ENCODE assay signal across 1 cellular context in the genomic region with DNA sequence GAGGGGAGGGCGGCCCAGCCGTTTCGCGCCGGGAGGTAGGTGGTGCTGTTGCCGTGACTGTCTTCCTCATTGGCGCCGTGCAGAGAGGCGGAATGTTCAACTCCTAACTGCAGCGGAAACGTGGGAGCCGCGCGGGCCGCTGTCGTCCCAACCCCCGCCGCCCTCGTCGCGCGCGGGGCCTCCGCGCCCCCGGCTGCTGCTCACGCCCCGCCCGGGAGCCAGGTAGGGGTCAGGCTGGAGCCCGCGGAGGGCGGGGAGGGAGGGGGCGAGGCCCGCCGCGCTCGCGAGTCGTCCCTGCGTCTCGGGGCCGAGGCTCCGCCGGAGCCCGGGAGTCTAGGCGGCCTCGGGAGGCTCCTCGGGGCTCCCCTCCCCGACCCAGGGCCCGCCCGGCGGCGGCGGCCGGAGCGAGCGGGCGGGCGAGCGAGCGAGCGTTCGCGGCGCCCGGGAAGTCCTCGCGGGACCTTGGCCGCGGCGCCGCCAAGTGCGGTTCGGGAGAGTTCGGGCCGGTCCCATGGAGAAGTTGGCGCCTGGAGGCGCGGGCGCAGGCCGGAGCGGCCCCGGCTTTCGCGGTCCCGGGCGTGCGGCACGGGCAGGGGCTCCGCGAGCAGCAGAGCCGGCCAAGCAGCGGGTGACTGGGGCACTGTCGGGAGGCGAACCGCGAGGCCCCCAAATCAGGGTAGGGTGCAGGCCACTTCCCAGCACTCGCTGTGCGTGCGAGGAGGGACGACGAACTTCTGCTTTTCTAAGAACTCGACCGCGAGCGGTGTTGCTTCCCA.
TF ChIP-seq lines count a peak whose summit lies in the region.

A gene (plus strand): TSS at position 66 of the 776 bp plus-strand sequence. CDS start 15,186 bp downstream, outside the sequence.

TF ChIP-seq in IMR-90, 13 proteins besides CTCF, POLR2A, EP300 and RAD21:
- TF ChIP-seq MAZ (IDR thresholded peaks at IDR 0.05; ENCODE audit: borderline replicate concordance, low read depth, low read length) (peak; percentile 47; the same call in 1 of the 2 replicates), RFX5 (IDR thresholded peaks at IDR 0.05; ENCODE audit: low read depth, low read length) (no peak), SMC3 (IDR thresholded peaks at IDR 0.05; ENCODE audit: low read depth, low read length) (peak; percentile 30), FOS (IDR thresholded peaks at IDR 0.05; ENCODE audit: low read depth, low read length) (no peak), MAFK (IDR thresholded peaks at IDR 0.05; ENCODE audit: low read depth, low read length) (no peak), CEBPB (IDR thresholded peaks at IDR 0.05; ENCODE audit: low read depth, low read length) (no peak), MXI1 (IDR thresholded peaks at IDR 0.05; ENCODE audit: borderline replicate concordance, low read depth, low read length) (peak; percentile 93)
